Comparison of ENCODE assay signal across 11 cellular contexts in genomic region chr2:9738062-9738717, GRCh38.
A peak's percentile ranks its signal among the peaks of the same experiment; 100 is the strongest.
DNase-seq lines count a peak whose midpoint lies in the region; ATAC-seq and TF ChIP-seq lines count a peak whose summit lies in the region.
"Had no signal": no experiment of that assay in that cellular context is flagged by ENCODE, and none has a peak within 500 bp of the region (broad histone marks: within the 10 kb centered on the region; RNA-seq: fewer than 3 reads in every experiment).

No MANE protein-coding gene starts in this region.

- no peak for TF ChIP-seq EP300 in transverse colon (IDR thresholded peaks at IDR 0.05; ENCODE audit: low read depth)

- H3K27me3 Mint-ChIP-seq in activated naive CD4-positive, alpha-beta T cell treated with anti-CD3 and anti-CD28 coated beads, Interleukin-2, amount 10 ng/mL, durations not matched to agents 7 days and 5 days: peaks cover 24% of the 10 kb centered on the region
- H3K27me3 Mint-ChIP-seq in activated CD4-positive, alpha-beta memory T cell treated with anti-CD3 and anti-CD28 coated beads, Interleukin-2, amount 10 ng/mL, durations not matched to agents 7 days and 5 days: no peaks in the 10 kb centered on the region

- CTCF ChIA-PET in activated naive CD4-positive, alpha-beta T cell treated with anti-CD3 and anti-CD28 coated beads, Interleukin-2, amount 10 ng/mL, durations not matched to agents 7 days and 5 days (lab: Charles Lee): interaction anchor here (0.9 to 2.1 kb wide), 3 partner anchors 15 to 61 kb away, joined by 3 to 7 read pairs (median 3); no protein-coding TSS in a partner anchor
- CTCF ChIA-PET in activated CD4-positive, alpha-beta memory T cell treated with anti-CD3 and anti-CD28 coated beads, Interleukin-2, amount 10 ng/mL, durations not matched to agents 7 days and 5 days (lab: Charles Lee): interaction anchor here (0.8 to 1.4 kb wide), 2 partner anchors 32 to 35 kb away, joined by 4 read pairs; no protein-coding TSS in a partner anchor

- peak overlapping the region; percentile 56 for H3K27ac ChIP-seq in lower lobe of right lung
- peak overlapping the region; percentile 70 to 87 (median 78) for H3K27ac ChIP-seq in transverse colon
- no peak overlapping the region for H3K27ac ChIP-seq in smooth muscle cell (ENCODE audit: low read depth)
- H3K27ac ChIP-seq: KMS-11 had no signal

- in situ Hi-C loops in transverse colon (cut with MboI; ENCODE audit: low pct_ligation_motif_present in 1 of 4, low pct_unique_long_range_greater_than_20kb in 1 of 4, low sequenced_read_pairs in 3 of 4): no loop called here

- no peaks in the 10 kb centered on the region for H3K36me3 ChIP-seq in lower lobe of right lung
- H3K36me3 ChIP-seq in transverse colon: no peaks in the 10 kb centered on the region
- no peaks in the 10 kb centered on the region for H3K36me3 ChIP-seq in smooth muscle cell (ENCODE audit: low read depth)
- H3K36me3 ChIP-seq in MG63: no peaks in the 10 kb centered on the region
- H3K36me3 ChIP-seq: esophagus muscularis mucosa had no signal

- H2AFZ ChIP-seq in smooth muscle cell (ENCODE audit: low read depth): no peak overlapping the region

- H3K4me1 ChIP-seq in lower lobe of right lung: peaks cover 13% of the 10 kb centered on the region
- peaks cover 5 to 21% (median 17%) of the 10 kb centered on the region in 4 donors for H3K4me1 ChIP-seq in transverse colon
- no peaks in the 10 kb centered on the region for H3K4me1 ChIP-seq in smooth muscle cell (ENCODE audit: low read depth)

- no peak overlapping the region for H3K4me2 ChIP-seq in smooth muscle cell
- H3K4me2 ChIP-seq: KMS-11 had no signal

- H3K27ac Mint-ChIP-seq in activated naive CD4-positive, alpha-beta T cell treated with anti-CD3 and anti-CD28 coated beads, Interleukin-2, amount 10 ng/mL, durations not matched to agents 7 days and 5 days: peak overlapping the region; percentile 94
- H3K27ac Mint-ChIP-seq in activated CD4-positive, alpha-beta memory T cell treated with anti-CD3 and anti-CD28 coated beads, Interleukin-2, amount 10 ng/mL, durations not matched to agents 7 days and 5 days: peak overlapping the region; percentile 93

- POLR2A ChIA-PET in activated CD4-positive, alpha-beta memory T cell treated with anti-CD3 and anti-CD28 coated beads, Interleukin-2, amount 10 ng/mL, durations not matched to agents 7 days and 5 days (lab: Charles Lee): interaction anchor here (0.6 to 7.0 kb wide), 12 partner anchors 11 to 385 kb away, joined by 3 to 76 read pairs (median 4); partner anchors contain the start of genes ADAM17 and YWHAQ

- ATAC-seq in lower lobe of right lung: no peak

- DNase-seq in activated naive CD4-positive, alpha-beta T cell treated with anti-CD3 and anti-CD28 coated beads, Interleukin-2, amount 10 ng/mL, durations not matched to agents 7 days and 5 days: no peak
- DNase-seq in activated naive CD4-positive, alpha-beta T cell (lab: John Stamatoyannopoulos, UW): no peak
- DNase-seq in activated CD4-positive, alpha-beta memory T cell treated with anti-CD3 and anti-CD28 coated beads, Interleukin-2, amount 10 ng/mL, durations not matched to agents 7 days and 5 days: no peak
- DNase-seq in lower lobe of right lung: no peak
- DNase-seq in transverse colon: no peak
- no peak for DNase-seq in smooth muscle cell (lab: John Stamatoyannopoulos, UW; ENCODE audit: unreplicated experiment)
- DNase-seq in NCI-H2029 (lab: John Stamatoyannopoulos, UW): no peak
- no peak for DNase-seq in MG63
- DNase-seq: NCI-H2081 treated with DMSO at 0.1 percent for 48 hours had no signal

- H3K36me3 Mint-ChIP-seq in activated naive CD4-positive, alpha-beta T cell treated with anti-CD3 and anti-CD28 coated beads, Interleukin-2, amount 10 ng/mL, durations not matched to agents 7 days and 5 days: peaks cover 15% of the 10 kb centered on the region
- H3K36me3 Mint-ChIP-seq in activated CD4-positive, alpha-beta memory T cell treated with anti-CD3 and anti-CD28 coated beads, Interleukin-2, amount 10 ng/mL, durations not matched to agents 7 days and 5 days (ENCODE audit: low read depth): peaks cover 9% of the 10 kb centered on the region

- H3K9me3 ChIP-seq in lower lobe of right lung (peaks cover 11% of the 10 kb centered on the region), transverse colon (no peaks in the 10 kb centered on the region), smooth muscle cell (replicated peaks; ENCODE audit: low read depth) (no peaks in the 10 kb centered on the region), MG63 (peaks cover 9% of the 10 kb centered on the region)

- H3K9me3 Mint-ChIP-seq in activated naive CD4-positive, alpha-beta T cell treated with anti-CD3 and anti-CD28 coated beads, Interleukin-2, amount 10 ng/mL, durations not matched to agents 7 days and 5 days: peaks cover 17% of the 10 kb centered on the region
- H3K9me3 Mint-ChIP-seq in activated CD4-positive, alpha-beta memory T cell treated with anti-CD3 and anti-CD28 coated beads, Interleukin-2, amount 10 ng/mL, durations not matched to agents 7 days and 5 days: peaks cover 3% of the 10 kb centered on the region

- H3K4me3 Mint-ChIP-seq in activated naive CD4-positive, alpha-beta T cell treated with anti-CD3 and anti-CD28 coated beads, Interleukin-2, amount 10 ng/mL, durations not matched to agents 7 days and 5 days: peak overlapping the region; percentile 39
- H3K4me3 Mint-ChIP-seq in activated CD4-positive, alpha-beta memory T cell treated with anti-CD3 and anti-CD28 coated beads, Interleukin-2, amount 10 ng/mL, durations not matched to agents 7 days and 5 days: peak overlapping the region; percentile 72

- no peak for TF ChIP-seq POLR2A in transverse colon (IDR thresholded peaks at IDR 0.05)

- TF ChIP-seq CTCF in lower lobe of right lung (IDR thresholded peaks at IDR 0.05): no peak
- TF ChIP-seq CTCF in transverse colon (IDR thresholded peaks at IDR 0.05): no peak
- TF ChIP-seq CTCF in smooth muscle cell (IDR thresholded peaks at IDR 0.05; ENCODE audit: borderline replicate concordance, insufficient read depth, poor library complexity, severe bottlenecking): no peak

- no peaks in the 10 kb centered on the region for H4K20me1 ChIP-seq in smooth muscle cell (ENCODE audit: low read depth)

- no peaks in the 10 kb centered on the region for H3F3A ChIP-seq in smooth muscle cell (ENCODE audit: low read depth)

- H3K9ac ChIP-seq in smooth muscle cell (ENCODE audit: low read depth): no peak overlapping the region
- H3K9ac ChIP-seq: KMS-11 had no signal

- intact Hi-C loops in lower lobe of right lung (cut with DNase I) (no loop called here), transverse colon (cut with DNase I; ENCODE audit: low total_unique reads) (no loop called here)

- H3K79me2 ChIP-seq in smooth muscle cell (ENCODE audit: low read depth): no peaks in the 10 kb centered on the region

- H3K4me1 Mint-ChIP-seq in activated naive CD4-positive, alpha-beta T cell treated with anti-CD3 and anti-CD28 coated beads, Interleukin-2, amount 10 ng/mL, durations not matched to agents 7 days and 5 days: peaks cover 62% of the 10 kb centered on the region
- H3K4me1 Mint-ChIP-seq in activated CD4-positive, alpha-beta memory T cell treated with anti-CD3 and anti-CD28 coated beads, Interleukin-2, amount 10 ng/mL, durations not matched to agents 7 days and 5 days: peaks cover 65% of the 10 kb centered on the region

- H3K27me3 ChIP-seq in lower lobe of right lung (ENCODE audit: low read depth): no peaks in the 10 kb centered on the region
- H3K27me3 ChIP-seq in transverse colon: no peaks in the 10 kb centered on the region
- H3K27me3 ChIP-seq in smooth muscle cell (ENCODE audit: low read depth): no peaks in the 10 kb centered on the region
- H3K27me3 ChIP-seq in MG63: no peaks in the 10 kb centered on the region
- H3K27me3 ChIP-seq: esophagus muscularis mucosa had no signal

- WGBS in transverse colon (ENCODE audit: low coverage in 1 of 2), 2 donors: 52 to 53% methylated on average over 5 to 9 of the region's 9 CpGs
- WGBS in smooth muscle cell (ENCODE audit: low lambda C conversion rate): 91% methylated on average over 9 of the region's 9 CpGs

- H3K4me3 ChIP-seq in lower lobe of right lung (no peak overlapping the region), transverse colon (no peak overlapping the region), smooth muscle cell (no peak overlapping the region), MG63 (no peak overlapping the region)
